Comparison of ENCODE assay signal across 8 cellular contexts in the genomic region with DNA sequence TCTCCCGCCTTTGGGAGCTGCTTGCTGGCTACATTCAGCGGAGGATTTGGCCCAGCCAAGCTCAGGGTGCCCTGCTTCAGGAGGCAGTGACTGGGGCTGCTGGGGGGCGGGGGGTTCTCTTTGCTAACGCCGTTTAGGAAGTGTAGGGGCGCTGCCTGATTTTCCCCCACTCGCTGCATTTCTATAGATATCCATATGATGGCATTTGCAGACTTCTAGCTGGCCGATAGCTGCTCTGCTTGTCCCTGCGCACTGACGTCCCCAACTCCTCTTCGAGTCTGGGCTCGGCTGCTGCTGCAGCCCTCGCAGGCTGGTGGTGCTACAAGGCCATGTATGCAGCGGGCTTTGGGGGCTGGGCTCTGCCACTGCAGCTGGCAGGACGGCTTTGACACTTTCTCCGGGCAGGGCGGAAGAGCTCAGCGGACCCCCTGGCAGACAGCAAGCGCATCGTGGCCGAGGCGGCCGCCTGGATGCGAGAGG. TPM values are rescaled to one million over a fixed set of nuclear protein-coding genes. Genes with fewer than 3 reads are reported as not detected.
DNase-seq lines count a peak whose midpoint lies in the region; ATAC-seq and TF ChIP-seq lines count a peak whose summit lies in the region.

No MANE protein-coding gene starts in this region.

- TF ChIP-seq CTCF in C4-2B (conservative IDR thresholded peaks at IDR 0.05) (peak; percentile 24), kidney epithelial cell (IDR thresholded peaks at IDR 0.05; ENCODE audit: insufficient read depth, low read length, poor library complexity, severe bottlenecking) (peak; percentile 60), tibial artery (IDR thresholded peaks at IDR 0.05) (no peak)

- no peaks in the 10 kb centered on the region for H3K36me3 Mint-ChIP-seq in activated CD4-positive, alpha-beta T cell treated with anti-CD3 and anti-CD28 coated beads, Interleukin-2, amount 10 ng/mL, durations not matched to agents 7 days and 5 days (ENCODE audit: low read depth)

- intact Hi-C loops in tibial artery (cut with DNase I; ENCODE audit: low total_unique reads): no loop called here

- H3K27ac ChIP-seq in C4-2B (no peak overlapping the region), tibial artery (no peak overlapping the region)

- H3K9me3 ChIP-seq in tibial artery: no peaks in the 10 kb centered on the region

- POLR2A ChIA-PET in activated CD4-positive, alpha-beta T cell treated with anti-CD3 and anti-CD28 coated beads, Interleukin-2, amount 10 ng/mL, durations not matched to agents 7 days and 5 days (lab: Charles Lee): interaction anchor here (0.6 kb wide), 1 partner anchor 700 kb away, joined by 3 read pairs; no protein-coding TSS in a partner anchor

- H3K36me3 ChIP-seq in kidney epithelial cell (ENCODE audit: control insufficient read depth, insufficient read depth, low read length): no peaks in the 10 kb centered on the region
- H3K36me3 ChIP-seq in tibial artery: no peaks in the 10 kb centered on the region

- H3K9me3 Mint-ChIP-seq in activated CD4-positive, alpha-beta T cell treated with anti-CD3 and anti-CD28 coated beads, Interleukin-2, amount 10 ng/mL, durations not matched to agents 7 days and 5 days: no peaks in the 10 kb centered on the region

- ATAC-seq in HG03378 (IDR thresholded peaks at IDR 0.05; ENCODE audit: unreplicated experiment): no peak

- no peak overlapping the region for H3K27ac Mint-ChIP-seq in activated CD4-positive, alpha-beta T cell treated with anti-CD3 and anti-CD28 coated beads, Interleukin-2, amount 10 ng/mL, durations not matched to agents 7 days and 5 days

- DNase-seq in NCI-H1436 treated with DMSO at 0.1 percent for 48 hours (lab: John Stamatoyannopoulos, UW) (peak; percentile 62), astrocyte of the hippocampus (ENCODE audit: low read depth, low spot score) (peak; percentile 78), kidney epithelial cell (ENCODE audit: low read depth) (no peak), tibial artery (peak in 1 of 2 donors; percentile 32)
- no peak for DNase-seq in activated CD4-positive, alpha-beta T cell treated with anti-CD3 and anti-CD28 coated beads, Interleukin-2, amount 10 ng/mL, durations not matched to agents 7 days and 5 days
- no peak for DNase-seq in activated CD4-positive, alpha-beta T cell treated with anti-CD3 and anti-CD28 coated beads for 4 hours

- H3K4me1 Mint-ChIP-seq in activated CD4-positive, alpha-beta T cell treated with anti-CD3 and anti-CD28 coated beads, Interleukin-2, amount 10 ng/mL, durations not matched to agents 7 days and 5 days: peaks cover 14% of the 10 kb centered on the region

- H3K27me3 Mint-ChIP-seq in activated CD4-positive, alpha-beta T cell treated with anti-CD3 and anti-CD28 coated beads, Interleukin-2, amount 10 ng/mL, durations not matched to agents 7 days and 5 days: peaks cover 65% of the 10 kb centered on the region

- H3K4me1 ChIP-seq in tibial artery: peaks cover 0 to 43% (median 34%) of the 10 kb centered on the region in 4 donors

- no peak overlapping the region for H3K4me3 Mint-ChIP-seq in activated CD4-positive, alpha-beta T cell treated with anti-CD3 and anti-CD28 coated beads, Interleukin-2, amount 10 ng/mL, durations not matched to agents 7 days and 5 days

- H3K4me3 ChIP-seq in kidney epithelial cell (ENCODE audit: low read depth, low read length): peak overlapping the region; percentile 32
- H3K4me3 ChIP-seq in tibial artery: peak overlapping the region; percentile 21 to 30

- CTCF ChIA-PET in activated CD4-positive, alpha-beta T cell treated with anti-CD3 and anti-CD28 coated beads, Interleukin-2, amount 10 ng/mL, durations not matched to agents 7 days and 5 days (lab: Charles Lee): no interaction called here

- H3K27me3 ChIP-seq in kidney epithelial cell (ENCODE audit: control insufficient read depth, insufficient read depth, low read length) (peaks cover 19% of the 10 kb centered on the region), tibial artery (peaks cover 0 to 39% of the 10 kb centered on the region in 2 donors)

RNA-seq across cellular contexts. Expression of a gene that starts 3.1 kb away (rescaled TPM):
- total RNA-seq in kidney epithelial cell: 3.5 TPM in 2 replicates
- total RNA-seq in activated CD4-positive, alpha-beta T cell treated with anti-CD3 and anti-CD28 coated beads, Interleukin-2, amount 10 ng/mL, durations not matched to agents 7 days and 5 days: not detected

Comparison
In these comparisons a context has a peak if more than half of its experiments do, and no peak if none do; other contexts are left out.
1. CTCF ChIP-seq: peak in C4-2B (single experiment) and kidney epithelial cell (single experiment); none in tibial artery (0 of 2).
2. DNase-seq: peak in NCI-H1436 treated with DMSO at 0.1 percent for 48 hours (single experiment) and astrocyte of the hippocampus (single experiment); none in kidney epithelial cell (single experiment), activated CD4-positive, alpha-beta T cell treated with anti-CD3 and anti-CD28 coated beads, Interleukin-2, amount 10 ng/mL, durations not matched to agents 7 days and 5 days (single experiment) and activated CD4-positive, alpha-beta T cell treated with anti-CD3 and anti-CD28 coated beads for 4 hours (0 of 2).